19 cellular contexts compared by ENCODE assay signal in the genomic region with DNA sequence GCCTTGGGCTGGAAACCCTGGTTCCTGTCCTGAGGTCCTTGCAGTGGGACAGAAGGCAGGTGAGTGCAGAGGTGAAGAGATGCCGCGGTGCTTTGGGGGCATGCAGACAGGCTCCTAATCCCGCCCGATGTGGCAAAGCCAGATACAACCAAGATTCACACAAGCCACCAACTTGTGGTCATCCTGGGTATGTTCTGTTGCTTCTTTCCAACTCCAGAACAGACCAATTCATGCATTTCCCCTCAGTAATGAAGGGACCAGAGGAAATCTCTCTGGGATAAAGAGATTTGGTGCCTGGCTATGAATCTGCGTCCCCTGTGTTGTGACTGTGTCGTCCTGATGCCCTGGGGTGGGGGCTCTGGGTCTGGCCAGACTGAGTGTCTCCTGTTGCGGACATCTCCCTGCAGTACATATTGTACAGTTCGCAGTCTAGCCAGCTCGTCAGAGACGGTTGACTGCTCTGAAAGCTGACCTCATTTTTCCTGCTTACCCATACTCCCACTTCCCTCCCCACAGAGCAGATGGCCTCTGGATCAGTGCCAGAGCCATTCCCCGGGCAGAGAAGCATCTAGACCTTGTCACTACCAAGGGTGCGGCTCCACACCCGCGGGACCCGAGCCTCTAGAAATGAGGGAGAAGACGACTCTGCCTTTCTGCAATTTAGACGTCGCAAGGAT.
DNase-seq lines count a peak whose midpoint lies in the region; ATAC-seq and TF ChIP-seq lines count a peak whose summit lies in the region.
"Had no signal": no experiment of that assay in that cellular context is flagged by ENCODE, and none has a peak within 500 bp of the region (broad histone marks: within the 10 kb centered on the region; RNA-seq: fewer than 3 reads in every experiment).

No MANE protein-coding gene starts in this region.

- peaks cover 3% of the 10 kb centered on the region for H3K4me1 Mint-ChIP-seq in type B pancreatic cell (ENCODE audit: unreplicated experiment)
- H3K4me1 Mint-ChIP-seq: naive B cell had no signal

- ATAC-seq in HG03095 (IDR thresholded peaks at IDR 0.05; ENCODE audit: unreplicated experiment) = no peak
- ATAC-seq in HG02852 (IDR thresholded peaks at IDR 0.05; ENCODE audit: unreplicated experiment) = no peak
- ATAC-seq: left colon had no signal

- H3K27ac Mint-ChIP-seq in type B pancreatic cell = no peak overlapping the region
- H3K27ac Mint-ChIP-seq: activated T-cell treated with anti-CD3 and anti-CD28 coated beads, Interleukin-2, amount 50 U/mL, for 24 hours; CD4-positive, alpha-beta T cell; naive B cell; T-helper 2 cell treated with Interferon-gamma antibody and Interleukin-4, amounts not matched to agents 5 μg/mL and 100 μg/mL, for 36 hours had no signal

- peaks cover 28% of the 10 kb centered on the region for H3K36me3 Mint-ChIP-seq in type B pancreatic cell
- H3K36me3 Mint-ChIP-seq: naive B cell had no signal

- H3K27me3 Mint-ChIP-seq in type B pancreatic cell = peaks cover 1% of the 10 kb centered on the region
- H3K27me3 Mint-ChIP-seq: activated T-cell treated with anti-CD3 and anti-CD28 coated beads, Interleukin-2, amount 50 U/mL, for 24 hours; CD4-positive, alpha-beta T cell had no signal

- no peak for TF ChIP-seq CTCF in type B pancreatic cell (conservative IDR thresholded peaks at IDR 0.05)

- H3K9me3 Mint-ChIP-seq in type B pancreatic cell = peaks cover 11% of the 10 kb centered on the region
- H3K9me3 Mint-ChIP-seq: activated T-cell treated with anti-CD3 and anti-CD28 coated beads, Interleukin-2, amount 50 U/mL, for 24 hours; CD4-positive, alpha-beta T cell; naive B cell; T-helper 2 cell treated with Interferon-gamma antibody and Interleukin-4, amounts not matched to agents 5 μg/mL and 100 μg/mL, for 36 hours had no signal

- DNase-seq in DMS 273 (lab: John Stamatoyannopoulos, UW; ENCODE audit: unreplicated experiment) (peak; percentile 29), DMS 273 treated with DMSO at 0.1 percent for 48 hours (lab: John Stamatoyannopoulos, UW) (no peak), NCI-H524 (lab: John Stamatoyannopoulos, UW) (peak; percentile 60 to 83), glomerular visceral epithelial cell (ENCODE audit: extremely low spot score) (peak; percentile 86), renal cortical epithelial cell (ENCODE audit: low read depth) (peak; percentile 63), type B pancreatic cell (ENCODE audit: extremely low spot score, unreplicated experiment) (no peak)
- DNase-seq: activated T-cell treated with anti-CD3 and anti-CD28 coated beads, Interleukin-2, amount 50 U/mL, for 24 hours; CD4-positive, alpha-beta T cell; colonic mucosa; erythroblast; GDM1; MG63; naive B cell; NCI-H446; stimulated activated CD4-positive, alpha-beta T cell treated with anti-CD3 and anti-CD28 coated beads, Interleukin-2, amount 100 ng/mL, for 48 hours had no signal

- no peak overlapping the region for H3K4me3 Mint-ChIP-seq in type B pancreatic cell
- H3K4me3 Mint-ChIP-seq: activated T-cell treated with anti-CD3 and anti-CD28 coated beads, Interleukin-2, amount 50 U/mL, for 24 hours; CD4-positive, alpha-beta T cell; naive B cell; T-helper 2 cell treated with Interferon-gamma antibody and Interleukin-4, amounts not matched to agents 5 μg/mL and 100 μg/mL, for 36 hours had no signal

Comparison
In these comparisons a context has a peak if more than half of its experiments do, and no peak if none do; other contexts are left out.
1. DNase-seq: peak in DMS 273 (single experiment), NCI-H524 (2 of 2), glomerular visceral epithelial cell (single experiment) and renal cortical epithelial cell (single experiment); none in DMS 273 treated with DMSO at 0.1 percent for 48 hours (single experiment) and type B pancreatic cell (single experiment).